ENCODE assay signal across 8 cellular contexts in genomic region chr1:247357781-247358211, GRCh38. TPM values are rescaled to one million over a fixed set of nuclear protein-coding genes. Genes with fewer than 3 reads are reported as not detected.
DNase-seq lines count a peak whose midpoint lies in the region; ATAC-seq, FAIRE-seq and TF ChIP-seq lines count a peak whose summit lies in the region.

No MANE protein-coding gene starts in this region.

- H3K4me2 ChIP-seq in Karpas-422 (ENCODE audit: low read depth, low read length, poor library complexity, severe bottlenecking): no peak overlapping the region

- no peak overlapping the region for H3K4me3 Mint-ChIP-seq in activated CD8-positive, alpha-beta memory T cell treated with anti-CD3 and anti-CD28 coated beads, Interleukin-2, amount 10 ng/mL, durations not matched to agents 7 days and 5 days

- H4K20me1 ChIP-seq in Karpas-422 (ENCODE audit: insufficient read depth, low read depth, low read length): no peaks in the 10 kb centered on the region

- CTCF ChIA-PET in activated CD8-positive, alpha-beta memory T cell treated with anti-CD3 and anti-CD28 coated beads, Interleukin-2, amount 10 ng/mL, durations not matched to agents 7 days and 5 days (lab: Charles Lee): interaction anchor here (1.2 kb wide), 1 partner anchor 36 kb away, joined by 3 read pairs; no protein-coding TSS in a partner anchor

- DNase-seq in A172 (ENCODE audit: low spot score): peak; percentile 54
- no peak for DNase-seq in GM19239 (ENCODE audit: insufficient read length, low spot score)
- DNase-seq in fibroblast of the aortic adventitia (ENCODE audit: low read depth): peak; percentile 57
- DNase-seq in mucosa of gallbladder (ENCODE audit: low spot score): no peak
- DNase-seq in activated CD4-positive, CD25-positive, alpha-beta regulatory T cell (lab: John Stamatoyannopoulos, UW): no peak
- no peak for DNase-seq in Karpas-422
- DNase-seq in activated CD8-positive, alpha-beta memory T cell treated with anti-CD3 and anti-CD28 coated beads, Interleukin-2, amount 10 ng/mL, durations not matched to agents 7 days and 5 days: no peak

- peak; percentile 86 for ATAC-seq in HG03095 (IDR thresholded peaks at IDR 0.05; ENCODE audit: unreplicated experiment)
- ATAC-seq in activated CD8-positive, alpha-beta memory T cell treated with anti-CD3 and anti-CD28 coated beads, Interleukin-2, amount 10 ng/mL, durations not matched to agents 7 days and 5 days: no peak

- no peaks in the 10 kb centered on the region for H3K4me1 Mint-ChIP-seq in activated CD8-positive, alpha-beta memory T cell treated with anti-CD3 and anti-CD28 coated beads, Interleukin-2, amount 10 ng/mL, durations not matched to agents 7 days and 5 days

- H3K27ac ChIP-seq in Karpas-422 (ENCODE audit: low read length): no peak overlapping the region

- peaks cover 23% of the 10 kb centered on the region for H3K27me3 Mint-ChIP-seq in activated CD8-positive, alpha-beta memory T cell treated with anti-CD3 and anti-CD28 coated beads, Interleukin-2, amount 10 ng/mL, durations not matched to agents 7 days and 5 days

- no peaks in the 10 kb centered on the region for H3K4me1 ChIP-seq in Karpas-422 (ENCODE audit: low read length)

- no peaks in the 10 kb centered on the region for H3K9me3 Mint-ChIP-seq in activated CD8-positive, alpha-beta memory T cell treated with anti-CD3 and anti-CD28 coated beads, Interleukin-2, amount 10 ng/mL, durations not matched to agents 7 days and 5 days (ENCODE audit: low read depth)

- peak; percentile 61 for FAIRE-seq in GM19239 (lab: Jason Lieb, UNC)

- no peak overlapping the region for H2AFZ ChIP-seq in Karpas-422 (ENCODE audit: low read length)

- no peaks in the 10 kb centered on the region for H3K79me2 ChIP-seq in Karpas-422 (ENCODE audit: low read length)

- no peak overlapping the region for H3K9ac ChIP-seq in Karpas-422 (ENCODE audit: low read length)

- no peaks in the 10 kb centered on the region for H3K9me2 ChIP-seq in Karpas-422 (replicated peaks; ENCODE audit: insufficient read depth, low read length)

- no peaks in the 10 kb centered on the region for H3K36me3 ChIP-seq in Karpas-422 (ENCODE audit: insufficient read depth, low read length)

- no peaks in the 10 kb centered on the region for H3K27me3 ChIP-seq in Karpas-422 (ENCODE audit: low read length)

- no peak for TF ChIP-seq CTCF in fibroblast of the aortic adventitia (IDR thresholded peaks at IDR 0.05; ENCODE audit: insufficient read depth, low read length)

- no peak overlapping the region for H3K27ac Mint-ChIP-seq in activated CD8-positive, alpha-beta memory T cell treated with anti-CD3 and anti-CD28 coated beads, Interleukin-2, amount 10 ng/mL, durations not matched to agents 7 days and 5 days

- no peaks in the 10 kb centered on the region for H3K9me3 ChIP-seq in Karpas-422 (ENCODE audit: low read length)

- no peaks in the 10 kb centered on the region for H3K36me3 Mint-ChIP-seq in activated CD8-positive, alpha-beta memory T cell treated with anti-CD3 and anti-CD28 coated beads, Interleukin-2, amount 10 ng/mL, durations not matched to agents 7 days and 5 days

- H3K4me3 ChIP-seq in fibroblast of the aortic adventitia (ENCODE audit: low read depth, low read length) (no peak overlapping the region), Karpas-422 (ENCODE audit: low read length) (no peak overlapping the region)

RNA-seq across cellular contexts. Expression of gene ZNF496, which starts 26.1 kb away (rescaled TPM):
- 26.5 and 45.0 TPM in 2 replicates for total RNA-seq in A172 (2014; rRNA removed; shearing (Covaris generic))
- total RNA-seq in fibroblast of the aortic adventitia (ENCODE audit: low replicate concordance): 21.3 and 60.7 TPM in 2 replicates
- 20.6 TPM for total RNA-seq in mucosa of gallbladder
- 28.6 and 75.1 TPM in 2 replicates for total RNA-seq in Karpas-422 (2014; rRNA removed; shearing (Covaris generic); ENCODE audit: low replicate concordance)
- 10 to 100 TPM; 19.5 to 20.7 TPM for total RNA-seq in activated CD8-positive, alpha-beta memory T cell treated with anti-CD3 and anti-CD28 coated beads, Interleukin-2, amount 10 ng/mL, durations not matched to agents 7 days and 5 days

RNA-seq across cellular contexts. Expression of gene NLRP3, which starts 58.2 kb away (rescaled TPM):
- total RNA-seq in A172 (2014; rRNA removed; shearing (Covaris generic)): 0.24 and 0.43 TPM in 2 replicates
- total RNA-seq in fibroblast of the aortic adventitia (ENCODE audit: low replicate concordance) (under 0.01 TPM in 1 of 2 replicates, not detected in the other), mucosa of gallbladder (5.6 TPM)
- total RNA-seq in Karpas-422 (2014; rRNA removed; shearing (Covaris generic); ENCODE audit: low replicate concordance): not detected in 2 replicates
- under 1 TPM; 0.33 to 0.44 TPM for total RNA-seq in activated CD8-positive, alpha-beta memory T cell treated with anti-CD3 and anti-CD28 coated beads, Interleukin-2, amount 10 ng/mL, durations not matched to agents 7 days and 5 days

Comparison
In these comparisons a context has a peak if more than half of its experiments do, and no peak if none do; other contexts are left out.
1. DNase-seq: peak in A172 (single experiment) and fibroblast of the aortic adventitia (single experiment); none in GM19239 (single experiment), mucosa of gallbladder (single experiment), activated CD4-positive, CD25-positive, alpha-beta regulatory T cell (0 of 4), Karpas-422 (single experiment) and activated CD8-positive, alpha-beta memory T cell treated with anti-CD3 and anti-CD28 coated beads, Interleukin-2, amount 10 ng/mL, durations not matched to agents 7 days and 5 days (single experiment).